In the genomic region with DNA sequence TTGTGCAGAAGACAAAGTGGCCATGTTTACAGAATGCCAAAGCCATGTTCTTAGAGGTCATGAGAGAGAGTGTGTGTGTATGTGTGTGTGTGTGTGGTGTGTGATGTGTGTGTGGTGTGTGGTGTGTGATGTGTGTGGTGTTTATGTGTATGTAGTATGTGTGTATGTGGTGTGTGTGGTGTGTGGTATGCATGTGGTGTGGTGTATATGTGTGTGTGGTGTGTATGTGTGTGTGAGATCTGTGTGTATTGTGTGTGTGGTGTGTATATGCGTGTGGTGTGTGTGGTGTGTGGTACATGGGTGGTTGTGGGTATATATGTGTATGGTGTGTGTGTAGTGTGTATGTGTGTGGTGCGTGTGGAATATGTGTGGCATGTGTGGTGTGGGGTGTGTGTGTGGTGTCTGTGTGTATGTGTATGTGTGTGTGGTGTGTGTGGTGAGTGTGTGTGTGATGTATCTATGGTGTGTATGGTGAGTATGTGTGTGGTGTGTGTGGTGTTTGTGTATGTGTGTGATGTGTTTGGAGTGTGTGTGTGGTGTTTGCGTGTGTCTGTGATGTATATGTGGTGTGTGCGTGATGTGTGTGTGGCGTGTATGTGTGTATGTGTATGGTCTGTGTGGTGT, we compare ENCODE assay signal across 18 cellular contexts. TPM values are rescaled to one million over a fixed set of nuclear protein-coding genes. Genes with fewer than 3 reads are reported as not detected.
"Had no signal": no experiment of that assay in that cellular context is flagged by ENCODE, and none has a peak within 500 bp of the region (broad histone marks: within the 10 kb centered on the region; RNA-seq: fewer than 3 reads in every experiment).

No MANE protein-coding gene starts in this region.

- ATAC-seq: left lung; mucosa of descending colon; stimulated activated memory B cell treated with anti-CD40 and anti-IgM and Interleukin-4, amounts not matched to agents 10 μg/mL and 1 μg/mL and 100 μg/mL, for 72 hours; WTC11 had no signal

- H3K27me3 ChIP-seq: adrenal gland, left lung had no signal

- DNase-seq: activated CD4-positive, alpha-beta memory T cell treated with anti-CD3 and anti-CD28 coated beads, Interleukin-2, amount 10 ng/mL, durations not matched to agents 7 days and 5 days; activated CD4-positive, alpha-beta T cell treated with anti-CD3 and anti-CD28 coated beads for 4 hours; activated effector memory CD4-positive, alpha-beta T cell treated with Interleukin-2 at 50 U/mL for 16 hours; activated T-cell treated with anti-CD3 and anti-CD28 coated beads, Interleukin-2, amount 50 U/mL, for 24 hours; adrenal gland; islet precursor cell; natural killer cell; stimulated activated CD4-positive, alpha-beta T cell treated with anti-CD3 and anti-CD28 coated beads, Interleukin-2, amount 100 ng/mL, for 48 hours had no signal

- FAIRE-seq: endometrium, TTC549 had no signal

- H3K4me3 ChIP-seq: adrenal gland, esophagus muscularis mucosa, left lung, mucosa of descending colon had no signal

- H3K4me1 ChIP-seq: left lung had no signal

- H3K27ac ChIP-seq: adrenal gland, esophagus muscularis mucosa, left lung had no signal

- H3K9me3 ChIP-seq: adrenal gland, esophagus muscularis mucosa, left lung, mucosa of descending colon had no signal

- H3K36me3 ChIP-seq: adrenal gland, esophagus muscularis mucosa, left lung had no signal

RNA-seq across cellular contexts. Expression of a gene that starts 8.2 kb away (rescaled TPM):
- total RNA-seq: activated CD4-positive, alpha-beta memory T cell treated with anti-CD3 and anti-CD28 coated beads, Interleukin-2, amount 10 ng/mL, durations not matched to agents 7 days and 5 days; cardiac septum; natural killer cell; T-helper 2 cell treated with Interferon-gamma antibody and Interleukin-4, amounts not matched to agents 100 ng/mL and 5 ng/mL, for 36 hours had no signal

RNA-seq across cellular contexts. Expression of a gene that starts 20.0 kb away (rescaled TPM):
- total RNA-seq: activated CD4-positive, alpha-beta memory T cell treated with anti-CD3 and anti-CD28 coated beads, Interleukin-2, amount 10 ng/mL, durations not matched to agents 7 days and 5 days; cardiac septum; mucosa of descending colon; natural killer cell; T-helper 2 cell treated with Interferon-gamma antibody and Interleukin-4, amounts not matched to agents 100 ng/mL and 5 ng/mL, for 36 hours; urinary bladder; WTC11 had no signal

RNA-seq across cellular contexts. Expression of a gene that starts 45.9 kb away (rescaled TPM):
- total RNA-seq: activated CD4-positive, alpha-beta memory T cell treated with anti-CD3 and anti-CD28 coated beads, Interleukin-2, amount 10 ng/mL, durations not matched to agents 7 days and 5 days; cardiac septum; natural killer cell; T-helper 2 cell treated with Interferon-gamma antibody and Interleukin-4, amounts not matched to agents 100 ng/mL and 5 ng/mL, for 36 hours; urinary bladder; WTC11 had no signal
